18 cellular contexts compared by ENCODE assay signal in genomic region chr2:32969444-32970162, GRCh38. TPM values are rescaled to one million over a fixed set of nuclear protein-coding genes. Genes with fewer than 3 reads are reported as not detected.
A peak's percentile ranks its signal among the peaks of the same experiment; 100 is the strongest.
DNase-seq lines count a peak whose midpoint lies in the region; ATAC-seq, FAIRE-seq and TF ChIP-seq lines count a peak whose summit lies in the region.
"Had no signal": no experiment of that assay in that cellular context is flagged by ENCODE, and none has a peak within 500 bp of the region (broad histone marks: within the 10 kb centered on the region; RNA-seq: fewer than 3 reads in every experiment).

No MANE protein-coding gene starts in this region.

- no peak overlapping the region for H2AFZ ChIP-seq in mammary epithelial cell (ENCODE audit: low read depth, low read length)
- H2AFZ ChIP-seq: GM23338 had no signal

- H3K27ac ChIP-seq in mammary epithelial cell (ENCODE audit: insufficient read depth, low read depth, low read length) = no peak overlapping the region

- H3K27me3 ChIP-seq in mammary epithelial cell (ENCODE audit: insufficient read depth, low read length) = no peaks in the 10 kb centered on the region

- WGBS in mammary epithelial cell (ENCODE audit: low coverage, missing lambda C conversion rate) = 91% methylated on average over 2 of the region's 2 CpGs

- peak overlapping the region; percentile 6 for H3K4me3 Mint-ChIP-seq in endothelial cell (ENCODE audit: unreplicated experiment)
- H3K4me3 Mint-ChIP-seq: CD4-positive, alpha-beta memory T cell; GM23338; H9 had no signal

- H3K4me3 ChIP-seq in mammary epithelial cell (replicated peaks in 1 of 3; ENCODE audit: insufficient read depth in 1 of 3, low read depth in 2 of 3, low read length in 3 of 3) = no peak overlapping the region
- H3K4me3 ChIP-seq: GM23338 had no signal

- no peaks in the 10 kb centered on the region for H4K20me1 ChIP-seq in mammary epithelial cell (ENCODE audit: insufficient read depth, low read length)

- no peak for TF ChIP-seq CTCF in endothelial cell (IDR thresholded peaks at IDR 0.05; ENCODE audit: unreplicated experiment)
- TF ChIP-seq CTCF in mammary epithelial cell (conservative IDR thresholded peaks at IDR 0.05 in 1 of 2, IDR thresholded peaks at IDR 0.05 in 1 of 2; ENCODE audit: extremely low read depth in 1 of 2, insufficient read depth in 1 of 2, low read depth in 1 of 2, low read length in 2 of 2) = no peak

- intact Hi-C loops in mammary epithelial cell (cut with micrococcal nuclease) = no loop called here

- BruUV-seq in mammary epithelial cell (replicated peaks; lab: Mats Ljungman, UMichigan) = no TSS peak

- in situ Hi-C loops in mammary epithelial cell (cut with MboI; ENCODE audit: low sequenced_read_pairs in 2 of 2) = no loop called here

- H3K79me2 ChIP-seq in mammary epithelial cell (ENCODE audit: insufficient read depth, low read length) = no peaks in the 10 kb centered on the region

- DNase-seq in GM19239 (ENCODE audit: insufficient read length, low spot score) (no peak), NCI-H69 (lab: John Stamatoyannopoulos, UW) (peak; percentile 1), amniotic epithelial cell (ENCODE audit: low read depth) (peak; percentile 10), endothelial cell (ENCODE audit: low spot score) (no peak), mammary epithelial cell (no peak)
- no peak for DNase-seq in central memory CD4-positive, alpha-beta T cell
- DNase-seq: C1 segment of cervical spinal cord; Calu3; CD4-positive, alpha-beta memory T cell; COR-L47; DMS53; DMS79 treated with DMSO at 0.1 percent for 48 hours; H9 had no signal

- H3K36me3 ChIP-seq in mammary epithelial cell (ENCODE audit: insufficient read depth, low read length) = no peaks in the 10 kb centered on the region

- H3K9ac ChIP-seq in mammary epithelial cell (ENCODE audit: insufficient read depth, low read length) = no peak overlapping the region

- H3K4me1 ChIP-seq in mammary epithelial cell (ENCODE audit: insufficient read depth, low read length) = no peaks in the 10 kb centered on the region

- peaks cover 29% of the 10 kb centered on the region for H3K36me3 Mint-ChIP-seq in endothelial cell (ENCODE audit: low read depth, unreplicated experiment)
- H3K36me3 Mint-ChIP-seq: CD4-positive, alpha-beta memory T cell had no signal

- CTCF ChIA-PET in mammary epithelial cell (lab: Charles Lee; ENCODE audit: low non-redundant PET) = no interaction called here

- H3K27ac Mint-ChIP-seq in endothelial cell (ENCODE audit: unreplicated experiment) = no peak overlapping the region
- H3K27ac Mint-ChIP-seq: CD4-positive, alpha-beta memory T cell; GM23338; H9 had no signal

- peaks cover 20% of the 10 kb centered on the region for H3K4me1 Mint-ChIP-seq in endothelial cell (ENCODE audit: unreplicated experiment)
- H3K4me1 Mint-ChIP-seq: CD4-positive, alpha-beta memory T cell; GM23338 had no signal

- H3K9me3 ChIP-seq in mammary epithelial cell (replicated peaks; ENCODE audit: insufficient read depth, low read length) = no peaks in the 10 kb centered on the region

- dilution Hi-C loops in mammary epithelial cell (cut with HindIII; ENCODE audit: low sequenced_read_pairs) = no loop called here

- no peaks in the 10 kb centered on the region for H3K27me3 Mint-ChIP-seq in endothelial cell (ENCODE audit: unreplicated experiment)

- ATAC-seq in HG03159 (IDR thresholded peaks at IDR 0.05; ENCODE audit: unreplicated experiment) = no peak
- ATAC-seq: GM23338, HCT116 had no signal

- no peak overlapping the region for H3K4me2 ChIP-seq in mammary epithelial cell (ENCODE audit: insufficient read depth, low read depth, low read length)
- H3K4me2 ChIP-seq: GM23338 had no signal

- FAIRE-seq in GM19239 (lab: Jason Lieb, UNC) = peak; percentile 8
- FAIRE-seq: G401.6, GM12892 had no signal

- peaks cover 3% of the 10 kb centered on the region for H3K9me3 Mint-ChIP-seq in endothelial cell (ENCODE audit: unreplicated experiment)

RNA-seq across cellular contexts. Expression of gene LTBP1, which starts 22.9 kb away (rescaled TPM):
- total RNA-seq in endothelial cell (ENCODE audit: unreplicated experiment) (327 TPM), mammary epithelial cell (10 to 100 TPM; 20.9 to 80.2 TPM)
- polyA plus RNA-seq in mammary epithelial cell = 13.7 TPM
- 36.2 TPM for polyA minus RNA-seq in mammary epithelial cell
- polyA plus RNA-seq: CD4-positive, alpha-beta memory T cell had no signal

Comparison
In these comparisons a context has a peak if more than half of its experiments do, and no peak if none do; other contexts are left out.
1. DNase-seq: peak in NCI-H69 (single experiment) and amniotic epithelial cell (single experiment); none in GM19239 (single experiment), endothelial cell (single experiment), central memory CD4-positive, alpha-beta T cell (single experiment) and mammary epithelial cell (single experiment).